In the genomic region with DNA sequence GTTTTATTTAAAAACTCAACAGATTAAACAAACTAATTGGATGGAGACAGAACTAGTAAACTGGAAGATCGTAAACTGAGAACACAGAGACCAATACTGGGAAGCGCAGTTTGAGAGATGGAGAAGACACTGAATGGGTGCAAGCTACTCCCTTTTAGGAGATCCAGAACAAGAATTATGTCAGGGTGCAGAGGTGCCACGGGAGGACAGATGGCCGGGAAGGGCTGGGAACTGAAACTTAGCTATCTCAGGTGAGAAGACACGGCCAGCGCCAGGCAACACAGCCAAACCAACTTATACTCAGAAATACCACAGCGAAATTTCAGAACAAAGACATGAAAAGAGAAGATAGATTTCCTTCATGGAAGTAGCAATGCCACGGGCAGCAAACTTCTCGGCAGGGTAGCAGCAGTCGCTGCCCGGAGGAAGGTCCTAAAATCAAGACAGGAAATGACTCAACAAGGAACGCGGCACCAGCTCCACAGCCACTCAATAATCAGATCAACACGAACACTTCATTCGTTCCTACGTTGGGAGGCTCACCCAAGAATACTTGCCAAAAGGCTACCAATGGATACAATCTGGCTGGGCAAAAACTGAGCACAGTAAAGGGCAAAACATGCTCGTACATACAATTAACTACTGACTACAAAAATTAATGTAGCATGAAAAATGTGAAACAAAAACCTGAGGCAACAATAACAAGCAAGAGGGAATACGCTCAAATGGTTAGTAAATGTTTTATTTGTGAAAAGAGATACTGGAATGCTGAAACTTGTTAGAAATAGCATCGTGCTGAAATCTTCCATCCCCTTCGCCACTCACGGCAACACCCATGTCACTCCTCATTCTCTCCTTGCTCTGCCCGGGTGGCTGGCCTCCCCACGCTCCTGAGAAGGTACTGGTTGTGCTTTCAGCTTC, we compare ENCODE assay signal across 8 cellular contexts. TPM values are rescaled to one million over a fixed set of nuclear protein-coding genes. Genes with fewer than 3 reads are reported as not detected.
A peak's percentile ranks its signal among the peaks of the same experiment; 100 is the strongest.
DNase-seq lines count a peak whose midpoint lies in the region; ATAC-seq and TF ChIP-seq lines count a peak whose summit lies in the region.

No MANE protein-coding gene starts in this region.

- H3K4me2 ChIP-seq in OCI-LY3 (ENCODE audit: low read length) = peak overlapping the region; percentile 80

- peak overlapping the region; percentile 78 for H3K27ac Mint-ChIP-seq in activated CD8-positive, alpha-beta memory T cell treated with anti-CD3 and anti-CD28 coated beads, Interleukin-2, amount 10 ng/mL, durations not matched to agents 7 days and 5 days

- H3K36me3 ChIP-seq in OCI-LY3 (replicated peaks; ENCODE audit: low read depth, low read length) = peaks cover 18% of the 10 kb centered on the region
- peaks cover 0 to 7% of the 10 kb centered on the region in 2 donors for H3K36me3 ChIP-seq in muscle layer of duodenum (ENCODE audit: control insufficient read depth in 1 of 2, insufficient read depth in 2 of 2, low read length in 2 of 2)
- H3K36me3 ChIP-seq in adrenal gland (replicated peaks in 1 of 2) = no peaks in the 10 kb centered on the region

- 70 to 84% (median 71%) methylated on average over 23 of the region's 23 CpGs for WGBS in adrenal gland, 4 donors

- TF ChIP-seq POLR2A in adrenal gland (IDR thresholded peaks at IDR 0.05) = no peak

- peaks cover 3% of the 10 kb centered on the region for H3K27me3 Mint-ChIP-seq in activated CD8-positive, alpha-beta memory T cell treated with anti-CD3 and anti-CD28 coated beads, Interleukin-2, amount 10 ng/mL, durations not matched to agents 7 days and 5 days

- DNase-seq in activated CD8-positive, alpha-beta memory T cell treated with anti-CD3 and anti-CD28 coated beads, Interleukin-2, amount 10 ng/mL, durations not matched to agents 7 days and 5 days = peak; percentile 67
- no peak for DNase-seq in activated CD8-positive, alpha-beta memory T cell treated with anti-CD3 and anti-CD28 coated beads, Interleukin-2, amount 50 U/mL, for 48 hours
- DNase-seq in T47D (ENCODE audit: low read depth in 1 of 2, low spot score in 1 of 2) = peak; percentile 28 to 33
- DNase-seq in effector CD4-positive, alpha-beta T cell = no peak
- no peak for DNase-seq in adrenal gland
- no peak for DNase-seq in midbrain (lab: John Stamatoyannopoulos, UW)

- H4K20me1 ChIP-seq in OCI-LY3 (ENCODE audit: insufficient read depth, low read length) = 0 out of 2 replicates have a peak, but pooled peaks cover 8% of the 10 kb centered on the region

- H3K4me1 Mint-ChIP-seq in activated CD8-positive, alpha-beta memory T cell treated with anti-CD3 and anti-CD28 coated beads, Interleukin-2, amount 10 ng/mL, durations not matched to agents 7 days and 5 days = peaks cover 50% of the 10 kb centered on the region

- no peak overlapping the region for H2AFZ ChIP-seq in OCI-LY3 (ENCODE audit: low read depth, low read length)

- peaks cover 31% of the 10 kb centered on the region for H3K4me1 ChIP-seq in OCI-LY3 (ENCODE audit: low read length)
- H3K4me1 ChIP-seq in muscle layer of duodenum (ENCODE audit: control insufficient read depth in 1 of 2, insufficient read depth in 2 of 2, low read length in 2 of 2) = peaks cover 0 to 15% of the 10 kb centered on the region in 2 donors
- H3K4me1 ChIP-seq in adrenal gland (replicated peaks in 1 of 2) = peaks cover 29 to 38% of the 10 kb centered on the region in 2 donors

- peak; percentile 16 for ATAC-seq in activated CD8-positive, alpha-beta memory T cell treated with anti-CD3 and anti-CD28 coated beads, Interleukin-2, amount 10 ng/mL, durations not matched to agents 7 days and 5 days

- peak overlapping the region; percentile 84 for H3K4me3 Mint-ChIP-seq in activated CD8-positive, alpha-beta memory T cell treated with anti-CD3 and anti-CD28 coated beads, Interleukin-2, amount 10 ng/mL, durations not matched to agents 7 days and 5 days

- H3K27ac ChIP-seq in OCI-LY3 (ENCODE audit: low read length) = no peak overlapping the region
- peak overlapping the region; percentile 29 for H3K27ac ChIP-seq in muscle layer of duodenum (ENCODE audit: low read length)
- peak overlapping the region in 2 of 5 donors; percentile 34 to 54 for H3K27ac ChIP-seq in adrenal gland

- H3K27me3 ChIP-seq in OCI-LY3 (ENCODE audit: low read depth, low read length) (no peaks in the 10 kb centered on the region), muscle layer of duodenum (ENCODE audit: low read depth, low read length) (no peaks in the 10 kb centered on the region), adrenal gland (no peaks in the 10 kb centered on the region)

- CTCF ChIA-PET in activated CD8-positive, alpha-beta memory T cell treated with anti-CD3 and anti-CD28 coated beads, Interleukin-2, amount 10 ng/mL, durations not matched to agents 7 days and 5 days (lab: Charles Lee) = interaction anchor here (0.6 to 2.3 kb wide), 5 partner anchors 15 to 118 kb away, joined by 3 to 7 read pairs (median 3); no protein-coding TSS in a partner anchor

- no peak overlapping the region for H3K9ac ChIP-seq in OCI-LY3 (ENCODE audit: low read length)

- peaks cover 33% of the 10 kb centered on the region for H3K79me2 ChIP-seq in OCI-LY3 (ENCODE audit: low read length)

- in situ Hi-C loops in T47D (cut with HindIII; ENCODE audit: low pct_unique_long_range_greater_than_20kb, low sequenced_read_pairs) = no loop called here

- intact Hi-C loops in adrenal gland (cut with DNase I) = no loop called here

- TF ChIP-seq CTCF in OCI-LY3 (IDR thresholded peaks at IDR 0.05; ENCODE audit: low read depth, low read length) (no peak), adrenal gland (IDR thresholded peaks at IDR 0.05) (no peak)

- no peaks in the 10 kb centered on the region for H3K9me3 ChIP-seq in OCI-LY3 (ENCODE audit: insufficient read depth, low read length)
- no peaks in the 10 kb centered on the region for H3K9me3 ChIP-seq in muscle layer of duodenum (ENCODE audit: control insufficient read depth in 1 of 2, low read length in 2 of 2)
- no peaks in the 10 kb centered on the region for H3K9me3 ChIP-seq in adrenal gland (replicated peaks in 1 of 3)

- H3K4me3 ChIP-seq in OCI-LY3 (ENCODE audit: low read length) = peak overlapping the region; percentile 100; the same call in 1 of the 2 replicates
- H3K4me3 ChIP-seq in muscle layer of duodenum (ENCODE audit: low read depth in 1 of 2, low read length in 2 of 2) = peak overlapping the region; percentile 54 to 78
- peak overlapping the region in 1 of 4 donors; percentile 69 for H3K4me3 ChIP-seq in adrenal gland

- peaks cover 3% of the 10 kb centered on the region for H3K9me3 Mint-ChIP-seq in activated CD8-positive, alpha-beta memory T cell treated with anti-CD3 and anti-CD28 coated beads, Interleukin-2, amount 10 ng/mL, durations not matched to agents 7 days and 5 days (ENCODE audit: low read depth)

- peaks cover 50% of the 10 kb centered on the region for H3K36me3 Mint-ChIP-seq in activated CD8-positive, alpha-beta memory T cell treated with anti-CD3 and anti-CD28 coated beads, Interleukin-2, amount 10 ng/mL, durations not matched to agents 7 days and 5 days

RNA-seq across cellular contexts. Expression of gene LRRC27, which starts 2.2 kb away (rescaled TPM):
- total RNA-seq in activated CD8-positive, alpha-beta memory T cell treated with anti-CD3 and anti-CD28 coated beads, Interleukin-2, amount 10 ng/mL, durations not matched to agents 7 days and 5 days = 1 to 10 TPM; 5.4 to 5.8 TPM
- 10 to 100 TPM in 4 of 8 donors, 1 to 10 TPM in 4; 6.5 to 17.6 (median 10.5) TPM for total RNA-seq in adrenal gland
- 10 to 100 TPM in 2 of 3 donors, 1 to 10 TPM in 1; 7.0 to 12.1 (median 10.1) TPM for polyA plus RNA-seq in adrenal gland

RNA-seq across cellular contexts. Expression of gene STK32C, which starts 22.1 kb away (rescaled TPM):
- 10 to 100 TPM; 11.6 to 15.9 TPM for total RNA-seq in activated CD8-positive, alpha-beta memory T cell treated with anti-CD3 and anti-CD28 coated beads, Interleukin-2, amount 10 ng/mL, durations not matched to agents 7 days and 5 days
- total RNA-seq in adrenal gland = 10 to 100 TPM in 6 of 8 donors, 1 to 10 TPM in 2; 2.8 to 18.0 (median 15.9) TPM
- polyA plus RNA-seq in adrenal gland = 10 to 100 TPM in 2 of 3 donors, 1 to 10 TPM in 1; 7.7 to 36.5 (median 22.8) TPM

Comparison
In these comparisons a context has a peak if more than half of its experiments do, and no peak if none do; other contexts are left out.
1. DNase-seq: peak in activated CD8-positive, alpha-beta memory T cell treated with anti-CD3 and anti-CD28 coated beads, Interleukin-2, amount 10 ng/mL, durations not matched to agents 7 days and 5 days (single experiment) and T47D (2 of 2); none in activated CD8-positive, alpha-beta memory T cell treated with anti-CD3 and anti-CD28 coated beads, Interleukin-2, amount 50 U/mL, for 48 hours (single experiment), effector CD4-positive, alpha-beta T cell (single experiment), adrenal gland (0 of 7) and midbrain (single experiment).